9 cellular contexts compared by ENCODE assay signal in genomic region chr4:116180056-116180690, GRCh38.
DNase-seq lines count a peak whose midpoint lies in the region; ATAC-seq and TF ChIP-seq lines count a peak whose summit lies in the region.
"Had no signal": no experiment of that assay in that cellular context is flagged by ENCODE, and none has a peak within 500 bp of the region (broad histone marks: within the 10 kb centered on the region; RNA-seq: fewer than 3 reads in every experiment).

No MANE protein-coding gene starts in this region.

- POLR2A ChIA-PET in Caco-2 (lab: Charles Lee): no interaction called here
- POLR2A ChIA-PET in CD8-positive, alpha-beta memory T cell (lab: Charles Lee): no interaction called here

- ATAC-seq in HG02885 (IDR thresholded peaks at IDR 0.05; ENCODE audit: poor library complexity, unreplicated experiment): peak; percentile 65
- no peak for ATAC-seq in HG02642 (IDR thresholded peaks at IDR 0.05; ENCODE audit: poor library complexity, unreplicated experiment)
- no peak for ATAC-seq in GM21717 (IDR thresholded peaks at IDR 0.05; ENCODE audit: unreplicated experiment)

- H3K36me3 Mint-ChIP-seq in Caco-2 (ENCODE audit: insufficient read depth, unreplicated experiment): no peaks in the 10 kb centered on the region
- H3K36me3 Mint-ChIP-seq in CD8-positive, alpha-beta memory T cell: no peaks in the 10 kb centered on the region

- H3K27ac Mint-ChIP-seq in Caco-2 (ENCODE audit: unreplicated experiment): no peak overlapping the region
- H3K27ac Mint-ChIP-seq in CD8-positive, alpha-beta memory T cell: no peak overlapping the region

- intact Hi-C loops in Caco-2 (cut with micrococcal nuclease; ENCODE audit: unreplicated experiment): loop anchor here (1.0 kb wide), 1 partner anchor 523 kb away; no protein-coding TSS in a partner anchor

- no peaks in the 10 kb centered on the region for H3K36me3 ChIP-seq in Caco-2 (ENCODE audit: control insufficient read depth, insufficient read depth, low read length)
- no peaks in the 10 kb centered on the region for H3K36me3 ChIP-seq in CD8-positive, alpha-beta memory T cell (ENCODE audit: insufficient read depth, low read length)
- H3K36me3 ChIP-seq: neutrophil had no signal

- no peaks in the 10 kb centered on the region for H3K4me1 Mint-ChIP-seq in Caco-2 (ENCODE audit: low read depth, unreplicated experiment)
- no peaks in the 10 kb centered on the region for H3K4me1 Mint-ChIP-seq in CD8-positive, alpha-beta memory T cell

- CTCF ChIA-PET in Caco-2 (lab: Charles Lee): no interaction called here
- CTCF ChIA-PET in CD8-positive, alpha-beta memory T cell (lab: Charles Lee): no interaction called here

- no peaks in the 10 kb centered on the region for H3K27me3 ChIP-seq in Caco-2 (replicated peaks; ENCODE audit: control insufficient read depth, insufficient read depth, low read length)
- no peaks in the 10 kb centered on the region for H3K27me3 ChIP-seq in CD8-positive, alpha-beta memory T cell (ENCODE audit: insufficient read depth, low read length, poor library complexity, severe bottlenecking)
- H3K27me3 ChIP-seq: neutrophil had no signal

- BruUV-seq in Caco-2 (replicated peaks; lab: Mats Ljungman, UMichigan): no TSS peak

- H3K27ac ChIP-seq in coronary artery: no peak overlapping the region
- no peak overlapping the region for H3K27ac ChIP-seq in CD8-positive, alpha-beta memory T cell (ENCODE audit: low read depth, low read length)
- H3K27ac ChIP-seq: neutrophil had no signal

- peaks cover 11% of the 10 kb centered on the region for H3K27me3 Mint-ChIP-seq in Caco-2 (ENCODE audit: insufficient read depth, unreplicated experiment)
- no peaks in the 10 kb centered on the region for H3K27me3 Mint-ChIP-seq in CD8-positive, alpha-beta memory T cell

- no peaks in the 10 kb centered on the region for H3K9me3 Mint-ChIP-seq in Caco-2 (ENCODE audit: unreplicated experiment)
- H3K9me3 Mint-ChIP-seq in CD8-positive, alpha-beta memory T cell: peaks cover 0 to 5% (median 2%) of the 10 kb centered on the region in 5 donors

- no peak overlapping the region for H3K4me3 Mint-ChIP-seq in Caco-2 (ENCODE audit: unreplicated experiment)
- no peak overlapping the region for H3K4me3 Mint-ChIP-seq in CD8-positive, alpha-beta memory T cell

- DNase-seq in Caco-2 (no peak), OCI-M2 (lab: John Stamatoyannopoulos, UW; ENCODE audit: unreplicated experiment) (peak; percentile 17), glomerular endothelial cell (ENCODE audit: extremely low read depth, low read depth, low spot score) (peak; percentile 5), coronary artery (ENCODE audit: low spot score) (no peak)
- DNase-seq in CD8-positive, alpha-beta memory T cell: no peak

- H3K4me3 ChIP-seq in Caco-2 (ENCODE audit: low read depth, low read length): no peak overlapping the region
- no peak overlapping the region for H3K4me3 ChIP-seq in coronary artery
- H3K4me3 ChIP-seq in CD8-positive, alpha-beta memory T cell (ENCODE audit: low read length): no peak overlapping the region

- TF ChIP-seq CTCF in Caco-2 (IDR thresholded peaks at IDR 0.05; ENCODE audit: insufficient read depth in 1 of 2, low read depth in 1 of 2, low read length in 1 of 2, severe bottlenecking in 1 of 2, unreplicated experiment in 1 of 2) (peak; percentile 25 to 31), coronary artery (IDR thresholded peaks at IDR 0.05) (no peak)

- no peaks in the 10 kb centered on the region for H3K9me3 ChIP-seq in Caco-2
- H3K9me3 ChIP-seq in CD8-positive, alpha-beta memory T cell (ENCODE audit: low read length): no peaks in the 10 kb centered on the region
- H3K9me3 ChIP-seq: neutrophil had no signal

- H3K4me1 ChIP-seq in Caco-2: no peaks in the 10 kb centered on the region
- no peaks in the 10 kb centered on the region for H3K4me1 ChIP-seq in CD8-positive, alpha-beta memory T cell (ENCODE audit: insufficient read depth, low read length)

Comparison
In these comparisons a context has a peak if more than half of its experiments do, and no peak if none do; other contexts are left out.
1. DNase-seq: peak in OCI-M2 (single experiment) and glomerular endothelial cell (single experiment); none in Caco-2 (0 of 2), coronary artery (single experiment) and CD8-positive, alpha-beta memory T cell (0 of 5).